Comparison of ENCODE assay signal across 8 cellular contexts in genomic region chr5:124748687-124749594, GRCh38. TPM values are rescaled to one million over a fixed set of nuclear protein-coding genes. Genes with fewer than 3 reads are reported as not detected.
DNase-seq lines count a peak whose midpoint lies in the region; ATAC-seq and TF ChIP-seq lines count a peak whose summit lies in the region.

No MANE protein-coding gene starts in this region.

- peak overlapping the region; percentile 90 to 97 (median 93) for H3K27ac ChIP-seq in stomach

- H3K9me3 Mint-ChIP-seq in activated T-cell treated with anti-CD3 and anti-CD28 coated beads, Interleukin-2, amount 50 U/mL, for 4 hours = no peaks in the 10 kb centered on the region

- intact Hi-C loops in stomach (cut with DNase I; ENCODE audit: low total_unique reads) = no loop called here

- peak overlapping the region; percentile 58 to 70 (median 63) for H3K4me3 ChIP-seq in stomach

- peaks cover 0 to 5% (median 0%) of the 10 kb centered on the region in 3 donors for H3K27me3 ChIP-seq in stomach

- WGBS in stomach, 5 donors = 3 to 8% (median 5%) methylated on average over 25 of the region's 25 CpGs

- TF ChIP-seq POLR2A in stomach (IDR thresholded peaks at IDR 0.05) = peak in 1 of 4 donors; percentile 64

- peak; percentile 41 to 48 for ATAC-seq in activated T-cell treated with anti-CD3 and anti-CD28 coated beads, Interleukin-2, amount 50 U/mL, for 4 hours
- peak; percentile 78 for ATAC-seq in left lobe of liver

- H3K36me3 ChIP-seq in stomach = no peaks in the 10 kb centered on the region

- H3K4me3 Mint-ChIP-seq in activated T-cell treated with anti-CD3 and anti-CD28 coated beads, Interleukin-2, amount 50 U/mL, for 4 hours = peak overlapping the region; percentile 56

- H3K4me1 Mint-ChIP-seq in activated T-cell treated with anti-CD3 and anti-CD28 coated beads, Interleukin-2, amount 50 U/mL, for 4 hours (ENCODE audit: low read depth) = peaks cover 9% of the 10 kb centered on the region

- no peaks in the 10 kb centered on the region for H3K36me3 Mint-ChIP-seq in activated T-cell treated with anti-CD3 and anti-CD28 coated beads, Interleukin-2, amount 50 U/mL, for 4 hours (ENCODE audit: insufficient read depth)

- no peak for DNase-seq in activated T-cell treated with anti-CD3 and anti-CD28 coated beads, Interleukin-2, amount 50 U/mL, for 4 hours
- no peak for DNase-seq in activated T-cell treated with anti-CD3 and anti-CD28 coated beads, Interleukin-2, amount 50 U/mL, for 1 hour
- DNase-seq in HCEC 1CT = peak; percentile 87
- DNase-seq in LoVo (ENCODE audit: low spot score) = peak; percentile 94
- peak; percentile 92 for DNase-seq in SHP77 treated with DMSO at 0.1 percent for 48 hours (lab: John Stamatoyannopoulos, UW)
- peak; percentile 87 for DNase-seq in ecto neural progenitor cell (ENCODE audit: low spot score)
- DNase-seq in left lobe of liver (ENCODE audit: low spot score) = peak; percentile 86
- DNase-seq in stomach = peak; percentile 80

- peaks cover 0 to 26% (median 14%) of the 10 kb centered on the region in 4 donors for H3K4me1 ChIP-seq in stomach

- no peaks in the 10 kb centered on the region for H3K9me3 ChIP-seq in stomach

- peaks cover 32% of the 10 kb centered on the region for H3K27me3 Mint-ChIP-seq in activated T-cell treated with anti-CD3 and anti-CD28 coated beads, Interleukin-2, amount 50 U/mL, for 4 hours (ENCODE audit: low read depth)

- TF ChIP-seq EP300 in stomach (IDR thresholded peaks at IDR 0.05) = no peak

- TF ChIP-seq CTCF in stomach (IDR thresholded peaks at IDR 0.05) = no peak

RNA-seq across cellular contexts. Expression of gene ZNF608, which starts 2.5 kb away (rescaled TPM):
- under 1 TPM; 0.10 to 0.29 (median 0.16) TPM for total RNA-seq in activated T-cell treated with anti-CD3 and anti-CD28 coated beads, Interleukin-2, amount 50 U/mL, for 4 hours
- total RNA-seq in left lobe of liver (5.0 TPM), stomach (100 to 1,000 TPM in 1 of 5 donors, 10 to 100 TPM in 4; 19.0 to 386 (median 27.2) TPM)
- polyA plus RNA-seq in stomach = 1 to 10 TPM; 5.5 to 8.7 (median 7.5) TPM

Comparison
In these comparisons a context has a peak if more than half of its experiments do, and no peak if none do; other contexts are left out.
1. DNase-seq: peak in HCEC 1CT (single experiment), LoVo (single experiment), SHP77 treated with DMSO at 0.1 percent for 48 hours (single experiment), ecto neural progenitor cell (single experiment), left lobe of liver (single experiment) and stomach (single experiment); none in activated T-cell treated with anti-CD3 and anti-CD28 coated beads, Interleukin-2, amount 50 U/mL, for 4 hours (single experiment) and activated T-cell treated with anti-CD3 and anti-CD28 coated beads, Interleukin-2, amount 50 U/mL, for 1 hour (single experiment).